In genomic region chrX:154547245-154548027, GRCh38 we compare ENCODE assay signal across 1 cellular context.
TF ChIP-seq lines count a peak whose summit lies in the region.

A gene with protein sequence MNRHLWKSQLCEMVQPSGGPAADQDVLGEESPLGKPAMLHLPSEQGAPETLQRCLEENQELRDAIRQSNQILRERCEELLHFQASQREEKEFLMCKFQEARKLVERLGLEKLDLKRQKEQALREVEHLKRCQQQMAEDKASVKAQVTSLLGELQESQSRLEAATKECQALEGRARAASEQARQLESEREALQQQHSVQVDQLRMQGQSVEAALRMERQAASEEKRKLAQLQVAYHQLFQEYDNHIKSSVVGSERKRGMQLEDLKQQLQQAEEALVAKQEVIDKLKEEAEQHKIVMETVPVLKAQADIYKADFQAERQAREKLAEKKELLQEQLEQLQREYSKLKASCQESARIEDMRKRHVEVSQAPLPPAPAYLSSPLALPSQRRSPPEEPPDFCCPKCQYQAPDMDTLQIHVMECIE (plus strand): TSS chrX:154547620. CDS start chrX:154552003, 4,383 bp downstream.

TF ChIP-seq in HepG2, 621 proteins besides CTCF, POLR2A, EP300 and RAD21 (continued from another document and continues in another):
- TF ChIP-seq, protein P1, sequence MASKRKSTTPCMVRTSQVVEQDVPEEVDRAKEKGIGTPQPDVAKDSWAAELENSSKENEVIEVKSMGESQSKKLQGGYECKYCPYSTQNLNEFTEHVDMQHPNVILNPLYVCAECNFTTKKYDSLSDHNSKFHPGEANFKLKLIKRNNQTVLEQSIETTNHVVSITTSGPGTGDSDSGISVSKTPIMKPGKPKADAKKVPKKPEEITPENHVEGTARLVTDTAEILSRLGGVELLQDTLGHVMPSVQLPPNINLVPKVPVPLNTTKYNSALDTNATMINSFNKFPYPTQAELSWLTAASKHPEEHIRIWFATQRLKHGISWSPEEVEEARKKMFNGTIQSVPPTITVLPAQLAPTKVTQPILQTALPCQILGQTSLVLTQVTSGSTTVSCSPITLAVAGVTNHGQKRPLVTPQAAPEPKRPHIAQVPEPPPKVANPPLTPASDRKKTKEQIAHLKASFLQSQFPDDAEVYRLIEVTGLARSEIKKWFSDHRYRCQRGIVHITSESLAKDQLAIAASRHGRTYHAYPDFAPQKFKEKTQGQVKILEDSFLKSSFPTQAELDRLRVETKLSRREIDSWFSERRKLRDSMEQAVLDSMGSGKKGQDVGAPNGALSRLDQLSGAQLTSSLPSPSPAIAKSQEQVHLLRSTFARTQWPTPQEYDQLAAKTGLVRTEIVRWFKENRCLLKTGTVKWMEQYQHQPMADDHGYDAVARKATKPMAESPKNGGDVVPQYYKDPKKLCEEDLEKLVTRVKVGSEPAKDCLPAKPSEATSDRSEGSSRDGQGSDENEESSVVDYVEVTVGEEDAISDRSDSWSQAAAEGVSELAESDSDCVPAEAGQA (IDR thresholded peaks at IDR 0.05; ENCODE audit: low read depth): no peak
- TF ChIP-seq, protein P1 (CRISPR knock-in tag; IDR thresholded peaks at IDR 0.05; ENCODE audit: borderline replicate concordance): no peak
- TF ChIP-seq BRD4 (CRISPR knock-in tag; IDR thresholded peaks at IDR 0.05) (no peak), ZNF652 (CRISPR knock-in tag; IDR thresholded peaks at IDR 0.05; ENCODE audit: borderline replicate concordance, low read depth) (no peak), SPEN (CRISPR knock-in tag; IDR thresholded peaks at IDR 0.05; ENCODE audit: low read depth) (no peak), ZNF251 (CRISPR knock-in tag; IDR thresholded peaks at IDR 0.05) (no peak), STAT5B (CRISPR knock-in tag; IDR thresholded peaks at IDR 0.05) (no peak), NBN (conservative IDR thresholded peaks at IDR 0.05) (no peak), ZBTB8A (CRISPR knock-in tag; IDR thresholded peaks at IDR 0.05; ENCODE audit: borderline replicate concordance, low read depth) (no peak), HOXA3 (CRISPR knock-in tag; IDR thresholded peaks at IDR 0.05) (peak; percentile 45), SYNCRIP (IDR thresholded peaks at IDR 0.05; ENCODE audit: insufficient read depth, low read depth, low read length) (no peak), ZNF589 (CRISPR knock-in tag; conservative IDR thresholded peaks at IDR 0.05) (no peak), ZNF367 (CRISPR knock-in tag; IDR thresholded peaks at IDR 0.05; ENCODE audit: borderline replicate concordance) (no peak), NFYC (CRISPR knock-in tag; IDR thresholded peaks at IDR 0.05) (peak; percentile 50; the same call in 1 of the 2 replicates), ZKSCAN5 (CRISPR knock-in tag; IDR thresholded peaks at IDR 0.05) (no peak), NCOA1 (CRISPR knock-in tag; IDR thresholded peaks at IDR 0.05) (no peak), TFDP2 (CRISPR knock-in tag; IDR thresholded peaks at IDR 0.05) (no peak), REL (CRISPR knock-in tag; conservative IDR thresholded peaks at IDR 0.05) (0 out of 2 replicates have a peak, but pooled peaks have one; percentile 36), SUZ12 (IDR thresholded peaks at IDR 0.05; ENCODE audit: low read depth, low read length) (no peak), MAFF (IDR thresholded peaks at IDR 0.05; ENCODE audit: low read depth, low read length) (no peak), ZNF549 (CRISPR knock-in tag; IDR thresholded peaks at IDR 0.05) (no peak), STAG1 (CRISPR knock-in tag; IDR thresholded peaks at IDR 0.05) (no peak), NCOA5 (CRISPR knock-in tag; IDR thresholded peaks at IDR 0.05) (peak; percentile 8; the same call in 1 of the 2 replicates), ASH2L (IDR thresholded peaks at IDR 0.05; ENCODE audit: insufficient read length, low read depth, low read length) (peak; percentile 72), TBP (CRISPR knock-in tag; IDR thresholded peaks at IDR 0.05) (no peak), NR3C1 (CRISPR knock-in tag; IDR thresholded peaks at IDR 0.05) (no peak), ZNF563 (CRISPR knock-in tag; IDR thresholded peaks at IDR 0.05) (no peak), SSRP1 (CRISPR knock-in tag; IDR thresholded peaks at IDR 0.05) (no peak), KDM4B (CRISPR knock-in tag; IDR thresholded peaks at IDR 0.05) (no peak), RBAK (CRISPR knock-in tag; IDR thresholded peaks at IDR 0.05) (no peak), ZBTB26 (CRISPR knock-in tag; IDR thresholded peaks at IDR 0.05; ENCODE audit: borderline replicate concordance) (no peak), GMEB1 (CRISPR knock-in tag; IDR thresholded peaks at IDR 0.05; ENCODE audit: borderline replicate concordance) (peak; percentile 48; the same call in 1 of the 2 replicates), ZNF564 (CRISPR knock-in tag; IDR thresholded peaks at IDR 0.05) (0 out of 2 replicates have a peak, but pooled peaks have one; percentile 10), CENPT (CRISPR knock-in tag; IDR thresholded peaks at IDR 0.05; ENCODE audit: low read depth) (no peak), SMAD1 (CRISPR knock-in tag; IDR thresholded peaks at IDR 0.05; ENCODE audit: borderline replicate concordance, low read depth) (no peak)
- TF ChIP-seq, protein P2, sequence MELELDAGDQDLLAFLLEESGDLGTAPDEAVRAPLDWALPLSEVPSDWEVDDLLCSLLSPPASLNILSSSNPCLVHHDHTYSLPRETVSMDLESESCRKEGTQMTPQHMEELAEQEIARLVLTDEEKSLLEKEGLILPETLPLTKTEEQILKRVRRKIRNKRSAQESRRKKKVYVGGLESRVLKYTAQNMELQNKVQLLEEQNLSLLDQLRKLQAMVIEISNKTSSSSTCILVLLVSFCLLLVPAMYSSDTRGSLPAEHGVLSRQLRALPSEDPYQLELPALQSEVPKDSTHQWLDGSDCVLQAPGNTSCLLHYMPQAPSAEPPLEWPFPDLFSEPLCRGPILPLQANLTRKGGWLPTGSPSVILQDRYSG (CRISPR knock-in tag; IDR thresholded peaks at IDR 0.05): no peak
- TF ChIP-seq, protein P3, sequence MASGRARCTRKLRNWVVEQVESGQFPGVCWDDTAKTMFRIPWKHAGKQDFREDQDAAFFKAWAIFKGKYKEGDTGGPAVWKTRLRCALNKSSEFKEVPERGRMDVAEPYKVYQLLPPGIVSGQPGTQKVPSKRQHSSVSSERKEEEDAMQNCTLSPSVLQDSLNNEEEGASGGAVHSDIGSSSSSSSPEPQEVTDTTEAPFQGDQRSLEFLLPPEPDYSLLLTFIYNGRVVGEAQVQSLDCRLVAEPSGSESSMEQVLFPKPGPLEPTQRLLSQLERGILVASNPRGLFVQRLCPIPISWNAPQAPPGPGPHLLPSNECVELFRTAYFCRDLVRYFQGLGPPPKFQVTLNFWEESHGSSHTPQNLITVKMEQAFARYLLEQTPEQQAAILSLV (CRISPR knock-in tag; IDR thresholded peaks at IDR 0.05; ENCODE audit: borderline replicate concordance): no peak
- TF ChIP-seq, protein P4, sequence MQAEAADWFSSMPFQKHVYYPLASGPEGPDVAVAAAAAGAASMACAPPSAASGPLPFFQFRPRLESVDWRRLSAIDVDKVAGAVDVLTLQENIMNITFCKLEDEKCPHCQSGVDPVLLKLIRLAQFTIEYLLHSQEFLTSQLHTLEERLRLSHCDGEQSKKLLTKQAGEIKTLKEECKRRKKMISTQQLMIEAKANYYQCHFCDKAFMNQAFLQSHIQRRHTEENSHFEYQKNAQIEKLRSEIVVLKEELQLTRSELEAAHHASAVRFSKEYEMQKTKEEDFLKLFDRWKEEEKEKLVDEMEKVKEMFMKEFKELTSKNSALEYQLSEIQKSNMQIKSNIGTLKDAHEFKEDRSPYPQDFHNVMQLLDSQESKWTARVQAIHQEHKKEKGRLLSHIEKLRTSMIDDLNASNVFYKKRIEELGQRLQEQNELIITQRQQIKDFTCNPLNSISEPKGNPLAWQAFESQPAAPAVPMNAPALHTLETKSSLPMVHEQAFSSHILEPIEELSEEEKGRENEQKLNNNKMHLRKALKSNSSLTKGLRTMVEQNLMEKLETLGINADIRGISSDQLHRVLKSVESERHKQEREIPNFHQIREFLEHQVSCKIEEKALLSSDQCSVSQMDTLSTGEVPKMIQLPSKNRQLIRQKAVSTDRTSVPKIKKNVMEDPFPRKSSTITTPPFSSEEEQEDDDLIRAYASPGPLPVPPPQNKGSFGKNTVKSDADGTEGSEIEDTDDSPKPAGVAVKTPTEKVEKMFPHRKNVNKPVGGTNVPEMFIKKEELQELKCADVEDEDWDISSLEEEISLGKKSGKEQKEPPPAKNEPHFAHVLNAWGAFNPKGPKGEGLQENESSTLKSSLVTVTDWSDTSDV (CRISPR knock-in tag; IDR thresholded peaks at IDR 0.05): no peak
- TF ChIP-seq, protein P5, sequence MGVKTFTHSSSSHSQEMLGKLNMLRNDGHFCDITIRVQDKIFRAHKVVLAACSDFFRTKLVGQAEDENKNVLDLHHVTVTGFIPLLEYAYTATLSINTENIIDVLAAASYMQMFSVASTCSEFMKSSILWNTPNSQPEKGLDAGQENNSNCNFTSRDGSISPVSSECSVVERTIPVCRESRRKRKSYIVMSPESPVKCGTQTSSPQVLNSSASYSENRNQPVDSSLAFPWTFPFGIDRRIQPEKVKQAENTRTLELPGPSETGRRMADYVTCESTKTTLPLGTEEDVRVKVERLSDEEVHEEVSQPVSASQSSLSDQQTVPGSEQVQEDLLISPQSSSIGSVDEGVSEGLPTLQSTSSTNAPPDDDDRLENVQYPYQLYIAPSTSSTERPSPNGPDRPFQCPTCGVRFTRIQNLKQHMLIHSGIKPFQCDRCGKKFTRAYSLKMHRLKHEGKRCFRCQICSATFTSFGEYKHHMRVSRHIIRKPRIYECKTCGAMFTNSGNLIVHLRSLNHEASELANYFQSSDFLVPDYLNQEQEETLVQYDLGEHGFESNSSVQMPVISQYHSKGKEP (CRISPR knock-in tag; IDR thresholded peaks at IDR 0.05): no peak
